ENCODE assay signal across 8 cellular contexts in the genomic region with DNA sequence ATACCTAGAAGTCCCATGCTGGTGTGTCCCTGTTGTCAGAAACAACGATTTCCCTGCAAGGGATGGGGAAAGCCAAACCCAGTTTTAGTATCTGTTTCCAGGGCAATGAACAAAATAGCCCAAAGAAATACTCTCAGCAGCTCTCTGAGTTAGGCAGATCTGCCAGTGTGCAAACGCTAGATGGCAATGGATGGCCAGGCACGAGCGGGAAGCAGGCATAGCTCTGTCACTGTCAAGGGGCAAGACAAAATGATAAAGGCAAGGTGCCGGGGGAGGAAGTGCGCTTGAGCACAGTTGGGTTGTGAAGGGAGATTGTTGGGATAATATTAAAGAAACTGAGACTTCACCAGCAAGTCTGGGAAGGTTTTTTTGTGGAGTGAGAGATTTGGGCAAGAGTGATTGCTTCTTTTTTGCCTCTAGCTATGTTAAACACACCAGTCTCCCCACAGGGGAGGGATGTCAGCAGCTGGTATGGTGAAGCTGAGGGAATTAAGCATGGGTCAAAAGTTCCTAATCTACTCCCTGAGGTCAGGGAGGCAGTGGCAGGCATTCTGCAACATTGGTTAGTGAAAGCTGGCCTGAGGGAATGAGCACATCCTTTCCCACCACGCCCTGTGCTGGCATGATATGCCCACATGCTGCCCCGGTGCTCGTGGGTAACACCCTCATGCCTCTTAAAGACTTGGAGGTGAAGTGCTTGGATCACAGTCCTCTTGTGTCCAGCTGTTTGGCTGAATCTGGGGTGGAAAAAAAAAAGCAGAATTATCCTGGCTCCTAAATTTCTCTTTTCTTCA.
DNase-seq lines count a peak whose midpoint lies in the region; ATAC-seq and TF ChIP-seq lines count a peak whose summit lies in the region.

No MANE protein-coding gene starts in this region.

- H3K4me3 Mint-ChIP-seq in immature natural killer cell = no peak overlapping the region

- TF ChIP-seq CTCF in 22Rv1 (IDR thresholded peaks at IDR 0.05) (peak; percentile 20), VCaP (conservative IDR thresholded peaks at IDR 0.05) (0 out of 2 replicates have a peak, but pooled peaks have one; percentile 10)

- H3K27ac Mint-ChIP-seq in immature natural killer cell = peak overlapping the region in 1 of 6 donors; percentile 6

- H3K27me3 Mint-ChIP-seq in immature natural killer cell (ENCODE audit: low read depth in 3 of 3) = no peaks in the 10 kb centered on the region

- ATAC-seq in GM18909 (IDR thresholded peaks at IDR 0.05; ENCODE audit: poor library complexity, unreplicated experiment) = peak; percentile 73
- peak; percentile 63 for ATAC-seq in HG03432 (IDR thresholded peaks at IDR 0.05; ENCODE audit: unreplicated experiment)

- H3K4me1 Mint-ChIP-seq in immature natural killer cell = peaks cover 39 to 55% of the 10 kb centered on the region in 2 donors

- no peak overlapping the region for H3K27ac ChIP-seq in 22Rv1
- H3K27ac ChIP-seq in VCaP = no peak overlapping the region

- H3K36me3 Mint-ChIP-seq in immature natural killer cell = no peaks in the 10 kb centered on the region

- no peaks in the 10 kb centered on the region for H3K9me3 Mint-ChIP-seq in immature natural killer cell

- DNase-seq in immature natural killer cell (peak; percentile 19 to 37 (median 28)), COR-L47 (lab: John Stamatoyannopoulos, UW) (no peak), HPDE6-E6E7 (ENCODE audit: extremely low spot score) (no peak)
- DNase-seq in activated CD8-positive, alpha-beta memory T cell treated with anti-CD3 and anti-CD28 coated beads for 24 hours = no peak

Comparison
In these comparisons a context has a peak if more than half of its experiments do, and no peak if none do; other contexts are left out.
1. DNase-seq: peak in immature natural killer cell (3 of 3); none in COR-L47 (single experiment), HPDE6-E6E7 (single experiment) and activated CD8-positive, alpha-beta memory T cell treated with anti-CD3 and anti-CD28 coated beads for 24 hours (single experiment).